Comparison of ENCODE assay signal across 23 cellular contexts in the genomic region with DNA sequence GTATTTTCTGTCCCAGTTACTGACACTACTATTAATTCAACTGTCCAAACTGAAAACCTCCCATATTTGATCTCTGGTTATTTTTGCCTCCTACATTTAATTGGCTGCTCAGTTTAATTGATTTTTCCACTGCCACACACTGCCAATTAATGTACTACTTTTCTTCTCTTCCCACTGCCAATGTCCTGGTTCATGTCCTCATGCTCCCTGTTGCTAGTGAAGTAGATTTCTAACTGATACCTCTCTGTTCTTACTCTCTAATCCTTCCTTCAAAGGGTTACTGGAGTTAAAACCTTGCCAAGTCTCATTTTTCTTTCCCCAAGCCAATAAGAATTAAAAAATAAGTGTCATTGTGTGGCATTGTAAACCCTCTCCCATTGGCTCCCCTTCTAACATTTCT.
A peak's percentile ranks its signal among the peaks of the same experiment; 100 is the strongest.
DNase-seq lines count a peak whose midpoint lies in the region; ATAC-seq and TF ChIP-seq lines count a peak whose summit lies in the region.
"Had no signal": no experiment of that assay in that cellular context is flagged by ENCODE, and none has a peak within 500 bp of the region (broad histone marks: within the 10 kb centered on the region; RNA-seq: fewer than 3 reads in every experiment).

No MANE protein-coding gene starts in this region.

- DNase-seq in activated T-cell treated with anti-CD3 and anti-CD28 coated beads, Interleukin-2, amount 50 U/mL, for 72 hours, result no peak
- no peak for DNase-seq in activated T-cell treated with anti-CD3 and anti-CD28 coated beads, Interleukin-2, amount 50 U/mL, for 24 hours
- DNase-seq in body of pancreas (no peak), spleen (no peak), left lobe of liver (ENCODE audit: low spot score) (no peak)
- DNase-seq in T-helper 2 cell treated with Interferon-gamma antibody and Interleukin-4, amounts not matched to agents 5 μg/mL and 100 μg/mL, for 36 hours (ENCODE audit: low spot score), result no peak
- DNase-seq: AML-193; Caco-2; CD4-positive, alpha-beta T cell; CD8-positive, alpha-beta T cell; DMS 273 treated with DMSO at 0.1 percent for 48 hours; DMS153; DMS53; DMS79; DND-41; EL; GDM1 had no signal

- intact Hi-C loops in body of pancreas (cut with DNase I), result no loop called here
- intact Hi-C loops in spleen (cut with DNase I; ENCODE audit: low total_unique reads), result no loop called here

- H3K4me3 ChIP-seq in body of pancreas (no peak overlapping the region), spleen (no peak overlapping the region)
- H3K4me3 ChIP-seq: A549; BLaER1 treated with 17β-estradiol and CSF1 and Interleukin-3, amounts not matched to agents 10 nM and 100 nM; GM12878 had no signal

- no peaks in the 10 kb centered on the region for H3K36me3 ChIP-seq in body of pancreas (replicated peaks in 1 of 2; ENCODE audit: insufficient read depth in 1 of 2, low read depth in 2 of 2)
- no peaks in the 10 kb centered on the region for H3K36me3 ChIP-seq in spleen
- H3K36me3 ChIP-seq: BLaER1 treated with 17β-estradiol and CSF1 and Interleukin-3, amounts not matched to agents 10 nM and 100 nM had no signal

- ATAC-seq in activated T-cell treated with anti-CD3 and anti-CD28 coated beads, Interleukin-2, amount 50 U/mL, for 72 hours (replicated peaks in 1 of 2), result no peak
- ATAC-seq in body of pancreas (peak; percentile 53), left lobe of liver (no peak)
- ATAC-seq: A549; CD8-positive, alpha-beta T cell; GM12878 had no signal

- H3K4me1 ChIP-seq in body of pancreas, result peaks cover 6% of the 10 kb centered on the region
- peaks cover 0 to 10% (median 0%) of the 10 kb centered on the region in 6 donors for H3K4me1 ChIP-seq in spleen
- H3K4me1 ChIP-seq: Caco-2 had no signal

- no peak for TF ChIP-seq CTCF in body of pancreas (IDR thresholded peaks at IDR 0.05)
- TF ChIP-seq CTCF in spleen (IDR thresholded peaks at IDR 0.05 in 8 of 11, conservative IDR thresholded peaks at IDR 0.05 in 3 of 11), result no peak

- no peaks in the 10 kb centered on the region for H3K27me3 Mint-ChIP-seq in activated T-cell treated with anti-CD3 and anti-CD28 coated beads, Interleukin-2, amount 50 U/mL, for 72 hours (ENCODE audit: low read depth)
- no peaks in the 10 kb centered on the region for H3K27me3 Mint-ChIP-seq in activated T-cell treated with anti-CD3 and anti-CD28 coated beads, Interleukin-2, amount 50 U/mL, for 24 hours
- H3K27me3 Mint-ChIP-seq in T-helper 2 cell treated with Interferon-gamma antibody and Interleukin-4, amounts not matched to agents 5 μg/mL and 100 μg/mL, for 36 hours (ENCODE audit: low read depth), result no peaks in the 10 kb centered on the region
- H3K27me3 Mint-ChIP-seq: B cell; CD4-positive, alpha-beta T cell had no signal

- peaks cover 0 to 3% of the 10 kb centered on the region in 2 donors for H3K9me3 Mint-ChIP-seq in activated T-cell treated with anti-CD3 and anti-CD28 coated beads, Interleukin-2, amount 50 U/mL, for 72 hours
- peaks cover 4% of the 10 kb centered on the region for H3K9me3 Mint-ChIP-seq in activated T-cell treated with anti-CD3 and anti-CD28 coated beads, Interleukin-2, amount 50 U/mL, for 24 hours
- no peaks in the 10 kb centered on the region for H3K9me3 Mint-ChIP-seq in T-helper 2 cell treated with Interferon-gamma antibody and Interleukin-4, amounts not matched to agents 5 μg/mL and 100 μg/mL, for 36 hours

- H3K4me1 Mint-ChIP-seq in activated T-cell treated with anti-CD3 and anti-CD28 coated beads, Interleukin-2, amount 50 U/mL, for 72 hours (ENCODE audit: low read depth), result no peaks in the 10 kb centered on the region
- H3K4me1 Mint-ChIP-seq in activated T-cell treated with anti-CD3 and anti-CD28 coated beads, Interleukin-2, amount 50 U/mL, for 24 hours (ENCODE audit: low read depth), result no peaks in the 10 kb centered on the region
- no peaks in the 10 kb centered on the region for H3K4me1 Mint-ChIP-seq in T-helper 2 cell treated with Interferon-gamma antibody and Interleukin-4, amounts not matched to agents 5 μg/mL and 100 μg/mL, for 36 hours (ENCODE audit: low read depth)
- H3K4me1 Mint-ChIP-seq: B cell had no signal

- TF ChIP-seq POLR2A in body of pancreas (IDR thresholded peaks at IDR 0.05) (no peak), spleen (IDR thresholded peaks at IDR 0.05) (no peak)

- H3K27ac ChIP-seq in body of pancreas (no peak overlapping the region), spleen (peak overlapping the region in 5 of 8 donors; percentile 21 to 41 (median 32))
- H3K27ac ChIP-seq: 22Rv1; A549; BLaER1 treated with 17β-estradiol and CSF1 and Interleukin-3, amounts not matched to agents 10 nM and 100 nM; C4-2B had no signal

- H3K27me3 ChIP-seq in body of pancreas (no peaks in the 10 kb centered on the region), spleen (replicated peaks in 1 of 7) (no peaks in the 10 kb centered on the region)
- H3K27me3 ChIP-seq: BLaER1 treated with 17β-estradiol and CSF1 and Interleukin-3, amounts not matched to agents 10 nM and 100 nM had no signal

- H3K36me3 Mint-ChIP-seq in activated T-cell treated with anti-CD3 and anti-CD28 coated beads, Interleukin-2, amount 50 U/mL, for 72 hours (ENCODE audit: insufficient read depth in 2 of 2), result no peaks in the 10 kb centered on the region
- H3K36me3 Mint-ChIP-seq in activated T-cell treated with anti-CD3 and anti-CD28 coated beads, Interleukin-2, amount 50 U/mL, for 24 hours (ENCODE audit: low read depth), result no peaks in the 10 kb centered on the region
- no peaks in the 10 kb centered on the region for H3K36me3 Mint-ChIP-seq in T-helper 2 cell treated with Interferon-gamma antibody and Interleukin-4, amounts not matched to agents 5 μg/mL and 100 μg/mL, for 36 hours (ENCODE audit: low read depth)
- H3K36me3 Mint-ChIP-seq: CD8-positive, alpha-beta T cell had no signal

- H3K4me3 Mint-ChIP-seq in activated T-cell treated with anti-CD3 and anti-CD28 coated beads, Interleukin-2, amount 50 U/mL, for 72 hours, result no peak overlapping the region
- no peak overlapping the region for H3K4me3 Mint-ChIP-seq in activated T-cell treated with anti-CD3 and anti-CD28 coated beads, Interleukin-2, amount 50 U/mL, for 24 hours
- no peak overlapping the region for H3K4me3 Mint-ChIP-seq in T-helper 2 cell treated with Interferon-gamma antibody and Interleukin-4, amounts not matched to agents 5 μg/mL and 100 μg/mL, for 36 hours
- H3K4me3 Mint-ChIP-seq: B cell; CD4-positive, alpha-beta T cell; CD8-positive, alpha-beta T cell had no signal

- no peaks in the 10 kb centered on the region for H3K9me3 ChIP-seq in body of pancreas
- no peaks in the 10 kb centered on the region for H3K9me3 ChIP-seq in spleen
- H3K9me3 ChIP-seq: A549; BLaER1 treated with 17β-estradiol and CSF1 and Interleukin-3, amounts not matched to agents 10 nM and 100 nM; Caco-2 had no signal

- H3K27ac Mint-ChIP-seq in activated T-cell treated with anti-CD3 and anti-CD28 coated beads, Interleukin-2, amount 50 U/mL, for 72 hours, result peak overlapping the region; percentile 10
- H3K27ac Mint-ChIP-seq in activated T-cell treated with anti-CD3 and anti-CD28 coated beads, Interleukin-2, amount 50 U/mL, for 24 hours, result no peak overlapping the region
- H3K27ac Mint-ChIP-seq in T-helper 2 cell treated with Interferon-gamma antibody and Interleukin-4, amounts not matched to agents 5 μg/mL and 100 μg/mL, for 36 hours, result no peak overlapping the region
- H3K27ac Mint-ChIP-seq: B cell; CD4-positive, alpha-beta T cell; CD8-positive, alpha-beta T cell had no signal

Comparison
In these comparisons a context has a peak if more than half of its experiments do, and no peak if none do; other contexts are left out.
1. H3K27ac ChIP-seq: peak in spleen (5 of 8); none in body of pancreas (0 of 4).